29 cellular contexts compared by ENCODE assay signal in the genomic region with DNA sequence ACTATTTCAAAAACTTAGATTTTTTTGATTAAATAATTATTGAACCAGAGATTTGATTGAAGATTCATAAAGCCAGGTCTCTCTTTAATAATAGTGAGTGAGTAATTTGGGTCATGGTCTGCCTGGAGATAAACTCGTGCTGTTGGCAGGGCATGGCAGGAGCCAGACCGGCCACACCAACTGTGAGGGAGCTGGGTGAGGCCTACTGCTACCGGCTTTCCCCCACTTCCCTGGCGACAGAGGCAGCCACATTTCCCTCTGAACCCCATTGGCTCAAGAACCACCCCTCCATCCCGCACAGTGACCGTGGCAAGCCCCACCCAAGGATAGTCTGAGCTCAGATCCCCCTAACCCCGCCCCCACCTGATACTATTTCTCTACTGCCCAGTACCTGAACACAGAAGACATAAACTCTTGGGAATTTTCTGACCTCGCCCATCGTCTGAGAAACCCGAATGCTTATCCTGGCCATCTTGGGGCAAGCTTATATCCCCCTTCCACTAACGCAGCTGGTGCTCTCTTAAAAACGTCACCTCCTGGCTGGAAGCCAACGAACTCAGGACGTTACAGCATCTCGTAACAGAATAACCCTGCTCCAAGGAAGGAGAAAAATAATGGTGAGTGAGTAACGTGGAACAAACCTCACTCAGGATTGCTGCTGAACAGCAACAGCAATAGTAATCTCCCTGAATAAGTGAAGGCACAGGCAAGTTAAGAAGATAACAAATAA.
"Had no signal": no experiment of that assay in that cellular context is flagged by ENCODE, and none has a peak within 500 bp of the region (broad histone marks: within the 10 kb centered on the region; RNA-seq: fewer than 3 reads in every experiment).

No MANE protein-coding gene starts in this region.

- H3K27me3 Mint-ChIP-seq: activated CD4-positive, alpha-beta memory T cell treated with anti-CD3 and anti-CD28 coated beads, Interleukin-2, amount 10 ng/mL, durations not matched to agents 7 days and 5 days; activated CD4-positive, alpha-beta T cell treated with anti-CD3 and anti-CD28 coated beads, Interleukin-2, amount 10 ng/mL, durations not matched to agents 7 days and 5 days; activated naive CD4-positive, alpha-beta T cell treated with anti-CD3 and anti-CD28 coated beads, Interleukin-2, amount 10 ng/mL, durations not matched to agents 7 days and 5 days; activated naive CD8-positive, alpha-beta T cell treated with anti-CD3 and anti-CD28 coated beads, Interleukin-2, amount 10 ng/mL, durations not matched to agents 7 days and 5 days; activated T-cell treated with anti-CD3 and anti-CD28 coated beads, Interleukin-2, amount 50 U/mL, for 24 hours; central memory CD8-positive, alpha-beta T cell; dendritic cell treated with granulocyte-macrophage colony-stimulating factor and Interleukin-4, amounts not matched to agents 40 ng/mL and 50 ng/mL, for 4 days had no signal

- H3K4me1 Mint-ChIP-seq: activated CD4-positive, alpha-beta memory T cell treated with anti-CD3 and anti-CD28 coated beads, Interleukin-2, amount 10 ng/mL, durations not matched to agents 7 days and 5 days; activated CD4-positive, alpha-beta T cell treated with anti-CD3 and anti-CD28 coated beads, Interleukin-2, amount 10 ng/mL, durations not matched to agents 7 days and 5 days; activated naive CD4-positive, alpha-beta T cell treated with anti-CD3 and anti-CD28 coated beads, Interleukin-2, amount 10 ng/mL, durations not matched to agents 7 days and 5 days; activated naive CD8-positive, alpha-beta T cell treated with anti-CD3 and anti-CD28 coated beads, Interleukin-2, amount 10 ng/mL, durations not matched to agents 7 days and 5 days; central memory CD8-positive, alpha-beta T cell had no signal

- H3K9me3 Mint-ChIP-seq: endodermal cell had no signal

- H3K4me3 ChIP-seq: coronary artery, dorsolateral prefrontal cortex had no signal

- H3K27ac Mint-ChIP-seq: activated CD4-positive, alpha-beta memory T cell treated with anti-CD3 and anti-CD28 coated beads, Interleukin-2, amount 10 ng/mL, durations not matched to agents 7 days and 5 days; activated CD4-positive, alpha-beta T cell treated with anti-CD3 and anti-CD28 coated beads, Interleukin-2, amount 10 ng/mL, durations not matched to agents 7 days and 5 days; activated naive CD4-positive, alpha-beta T cell treated with anti-CD3 and anti-CD28 coated beads, Interleukin-2, amount 10 ng/mL, durations not matched to agents 7 days and 5 days; activated naive CD4-positive, alpha-beta T cell treated with anti-CD3 and anti-CD28 coated beads, Interleukin-2, amount 50 U/mL, for 72 hours; activated naive CD8-positive, alpha-beta T cell treated with anti-CD3 and anti-CD28 coated beads, Interleukin-2, amount 10 ng/mL, durations not matched to agents 7 days and 5 days; activated T-cell treated with anti-CD3 and anti-CD28 coated beads, Interleukin-2, amount 50 U/mL, for 24 hours; activated T-cell treated with anti-CD3 and anti-CD28 coated beads, Interleukin-2, amount 50 U/mL, for 72 hours; dendritic cell treated with granulocyte-macrophage colony-stimulating factor and Interleukin-4, amounts not matched to agents 40 ng/mL and 50 ng/mL, for 4 days; endodermal cell; WTC11 had no signal

- H3K27ac ChIP-seq: brain microvascular endothelial cell, coronary artery, dorsolateral prefrontal cortex, VCaP had no signal

- H3K27me3 ChIP-seq: brain microvascular endothelial cell, dorsolateral prefrontal cortex had no signal

- H3K36me3 ChIP-seq: brain microvascular endothelial cell had no signal

- H3K4me3 Mint-ChIP-seq: activated CD4-positive, alpha-beta memory T cell treated with anti-CD3 and anti-CD28 coated beads, Interleukin-2, amount 10 ng/mL, durations not matched to agents 7 days and 5 days; activated CD4-positive, alpha-beta T cell treated with anti-CD3 and anti-CD28 coated beads, Interleukin-2, amount 10 ng/mL, durations not matched to agents 7 days and 5 days; activated naive CD4-positive, alpha-beta T cell treated with anti-CD3 and anti-CD28 coated beads, Interleukin-2, amount 10 ng/mL, durations not matched to agents 7 days and 5 days; activated naive CD8-positive, alpha-beta T cell treated with anti-CD3 and anti-CD28 coated beads, Interleukin-2, amount 10 ng/mL, durations not matched to agents 7 days and 5 days; activated T-cell treated with anti-CD3 and anti-CD28 coated beads, Interleukin-2, amount 50 U/mL, for 24 hours; activated T-cell treated with anti-CD3 and anti-CD28 coated beads, Interleukin-2, amount 50 U/mL, for 72 hours; central memory CD8-positive, alpha-beta T cell; dendritic cell treated with granulocyte-macrophage colony-stimulating factor and Interleukin-4, amounts not matched to agents 40 ng/mL and 50 ng/mL, for 4 days; endodermal cell; WTC11 had no signal

- H3K36me3 Mint-ChIP-seq: activated naive CD4-positive, alpha-beta T cell treated with anti-CD3 and anti-CD28 coated beads, Interleukin-2, amount 10 ng/mL, durations not matched to agents 7 days and 5 days; activated naive CD8-positive, alpha-beta T cell treated with anti-CD3 and anti-CD28 coated beads, Interleukin-2, amount 10 ng/mL, durations not matched to agents 7 days and 5 days; WTC11 had no signal

- DNase-seq: activated CD4-positive, alpha-beta memory T cell treated with anti-CD3 and anti-CD28 coated beads, Interleukin-2, amount 10 ng/mL, durations not matched to agents 7 days and 5 days; activated CD4-positive, alpha-beta T cell treated with anti-CD3 and anti-CD28 coated beads for 1 hour; activated CD4-positive, alpha-beta T cell treated with anti-CD3 and anti-CD28 coated beads for 4 hours; activated CD4-positive, alpha-beta T cell treated with anti-CD3 and anti-CD28 coated beads, Interleukin-2, amount 10 ng/mL, durations not matched to agents 7 days and 5 days; activated CD4-positive, alpha-beta T cell treated with anti-CD3 and anti-CD28 coated beads, Interleukin-2, amount 50 U/mL, for 4 hours; activated CD8-positive, alpha-beta memory T cell treated with anti-CD3 and anti-CD28 coated beads, Interleukin-2, amount 50 U/mL, for 48 hours; activated gamma-delta T cell; activated naive CD4-positive, alpha-beta T cell; activated naive CD4-positive, alpha-beta T cell treated with anti-CD3 and anti-CD28 coated beads, Interleukin-2, amount 10 ng/mL, durations not matched to agents 7 days and 5 days; activated naive CD8-positive, alpha-beta T cell treated with anti-CD3 and anti-CD28 coated beads, Interleukin-2, amount 10 ng/mL, durations not matched to agents 7 days and 5 days; activated T-cell treated with anti-CD3 and anti-CD28 coated beads for 4 hours; activated T-cell treated with anti-CD3 and anti-CD28 coated beads, Interleukin-2, amount 50 U/mL, for 24 hours; activated T-cell treated with anti-CD3 and anti-CD28 coated beads, Interleukin-2, amount 50 U/mL, for 72 hours; amniotic stem cell; anterior cingulate cortex; brain microvascular endothelial cell; dorsolateral prefrontal cortex; effector memory CD4-positive, alpha-beta T cell; endodermal cell; foreskin fibroblast; head of caudate nucleus; T-helper 2 cell had no signal

- ATAC-seq: activated naive CD4-positive, alpha-beta T cell treated with anti-CD3 and anti-CD28 coated beads, Interleukin-2, amount 50 U/mL, for 72 hours; activated T-cell treated with anti-CD3 and anti-CD28 coated beads, Interleukin-2, amount 50 U/mL, for 72 hours; esophagus mucosa; WTC11 had no signal
